Comparison of ENCODE assay signal across 1 cellular context in the genomic region with DNA sequence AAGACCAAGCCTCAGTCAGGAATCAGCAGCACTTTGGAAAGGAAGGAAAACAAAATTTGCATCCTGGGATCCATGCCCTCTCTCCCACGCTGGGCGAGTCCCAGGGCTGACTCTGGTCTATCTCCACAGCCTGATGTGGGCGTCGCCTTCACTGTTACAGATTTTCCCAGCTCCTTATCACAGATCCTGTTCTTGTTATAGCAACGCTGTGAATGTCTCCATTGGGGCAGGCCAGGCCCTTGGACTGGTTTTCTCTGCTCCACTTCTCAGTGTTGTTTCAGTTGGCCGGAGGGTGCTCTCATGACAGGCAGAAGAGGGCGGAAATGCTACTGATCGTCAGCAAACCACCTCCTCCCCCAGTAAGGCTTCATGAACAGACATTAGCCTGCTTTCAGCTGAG.
TF ChIP-seq lines count a peak whose summit lies in the region.

No MANE protein-coding gene starts in this region.

TF ChIP-seq in IMR-90, 13 proteins besides CTCF, POLR2A, EP300 and RAD21 (continued from another document):
- TF ChIP-seq RCOR1 (IDR thresholded peaks at IDR 0.05; ENCODE audit: insufficient replicate concordance, low read length) (no peak), MXI1 (IDR thresholded peaks at IDR 0.05; ENCODE audit: borderline replicate concordance, low read depth, low read length) (no peak), BHLHE40 (IDR thresholded peaks at IDR 0.05; ENCODE audit: low read depth, low read length) (no peak), MAFK (IDR thresholded peaks at IDR 0.05; ENCODE audit: low read depth, low read length) (no peak), MAZ (IDR thresholded peaks at IDR 0.05; ENCODE audit: borderline replicate concordance, low read depth, low read length) (no peak)
